15 cellular contexts compared by ENCODE assay signal in genomic region chr10:6240254-6240653, GRCh38.
"Had no signal": no experiment of that assay in that cellular context is flagged by ENCODE, and none has a peak within 500 bp of the region (broad histone marks: within the 10 kb centered on the region; RNA-seq: fewer than 3 reads in every experiment).

No MANE protein-coding gene starts in this region.

- DNase-seq: activated CD4-positive, CD25-positive, alpha-beta regulatory T cell treated with anti-CD3 and anti-CD28 coated beads, Interleukin-2, amount 50 U/mL, for 72 hours; activated naive CD4-positive, alpha-beta T cell treated with anti-CD3 and anti-CD28 coated beads, Interleukin-2, amount 10 ng/mL, durations not matched to agents 7 days and 5 days; activated naive CD8-positive, alpha-beta T cell treated with anti-CD3 and anti-CD28 coated beads, Interleukin-2, amount 50 U/mL, for 24 hours; anterior cingulate cortex; body of pancreas; heart left ventricle; left cardiac atrium; SK-N-SH; stimulated activated CD4-positive, alpha-beta T cell treated with anti-CD3 and anti-CD28 coated beads, Interleukin-2, amount 100 ng/mL, for 48 hours; stimulated activated naive CD4-positive, alpha-beta T cell treated with Interleukin-2 at 50 U/mL for 16 hours; tibial artery had no signal

- H3K9me3 ChIP-seq: body of pancreas, SK-N-SH, tibial artery had no signal

- H3K27me3 ChIP-seq: body of pancreas, cardiac muscle cell, heart left ventricle, tibial artery had no signal

- ATAC-seq: activated naive CD8-positive, alpha-beta T cell treated with anti-CD3 and anti-CD28 coated beads, Interleukin-2, amount 50 U/mL, for 24 hours; body of pancreas; left cardiac atrium; natural killer cell treated with Interleukin-12 subunit alpha and Interleukin-12 subunit beta and Interleukin-15 and Interleukin-18, amount 100 ng/mL, for 72 hours; sciatic nerve had no signal

- H3K4me1 ChIP-seq: body of pancreas, tibial artery had no signal

- H3K27ac ChIP-seq: body of pancreas, cardiac muscle cell, tibial artery, VCaP had no signal

- H3K4me3 ChIP-seq: body of pancreas, cardiac muscle cell, heart left ventricle, tibial artery had no signal
